ENCODE assay signal across 8 cellular contexts in genomic region chr2:10819714-10820314, GRCh38.
"Had no signal": no experiment of that assay in that cellular context is flagged by ENCODE, and none has a peak within 500 bp of the region (broad histone marks: within the 10 kb centered on the region; RNA-seq: fewer than 3 reads in every experiment).

No MANE protein-coding gene starts in this region.

- DNase-seq: IMR-90, KBM-7, KG1 had no signal

- H3K36me3 Mint-ChIP-seq: IgD-negative memory B cell had no signal

- H3K4me2 ChIP-seq: KMS-11 had no signal

- H3K27ac ChIP-seq: HL-60, KMS-11 had no signal

- FAIRE-seq: HepG2, HTR-8/SVneo had no signal

- H3K27ac Mint-ChIP-seq: IgD-negative memory B cell had no signal

- H3K4me3 Mint-ChIP-seq: IgD-negative memory B cell had no signal

- H3K9me3 Mint-ChIP-seq: IgD-negative memory B cell had no signal

- ATAC-seq: HepG2 had no signal

- H3K4me1 Mint-ChIP-seq: IgD-negative memory B cell had no signal

- H3K9ac ChIP-seq: KMS-11 had no signal
